ENCODE assay signal across 21 cellular contexts in the genomic region with DNA sequence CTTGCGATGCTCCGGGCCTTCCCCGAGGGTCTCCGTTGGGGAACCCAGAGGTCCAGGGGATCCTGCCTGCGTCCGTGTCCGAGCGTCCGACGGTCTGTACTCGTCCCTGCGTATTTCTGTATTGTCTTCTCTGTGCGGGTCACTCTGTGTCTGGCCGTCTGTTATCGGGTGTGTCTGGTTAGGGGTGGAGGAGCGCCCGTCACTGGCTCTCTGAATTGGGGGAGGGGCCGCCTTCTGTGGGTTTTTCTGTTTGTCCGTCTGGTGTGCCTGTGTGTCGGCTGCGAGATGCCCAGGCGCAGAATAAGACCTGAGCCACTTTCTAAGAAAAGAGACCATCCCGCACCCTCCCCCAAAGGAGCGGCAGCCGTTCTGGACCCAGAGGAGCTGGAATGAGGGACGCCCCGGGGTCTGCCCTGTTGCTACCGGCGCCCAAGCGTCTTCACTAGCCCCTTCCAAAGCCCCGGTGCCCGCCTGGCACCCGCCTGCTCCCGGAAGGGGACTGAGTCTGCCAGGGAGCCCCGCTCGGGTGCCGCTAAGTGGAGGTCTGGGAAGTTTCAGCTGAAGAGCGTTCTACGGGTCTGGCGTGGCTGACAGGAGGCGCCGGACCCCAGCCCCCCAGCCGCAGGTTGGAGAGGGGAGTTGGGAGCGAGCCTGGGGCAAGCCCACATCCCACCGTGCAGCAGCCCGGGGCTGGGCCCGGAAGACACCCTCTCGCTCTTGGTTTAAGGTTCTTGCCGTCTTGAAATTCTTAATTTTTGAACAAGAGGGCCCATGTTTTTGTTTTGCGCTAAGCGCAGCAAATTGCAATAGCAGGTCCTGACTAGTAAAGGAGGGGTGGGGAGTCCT. TPM values are rescaled to one million over a fixed set of nuclear protein-coding genes. Genes with fewer than 3 reads are reported as not detected.
DNase-seq lines count a peak whose midpoint lies in the region; ATAC-seq, FAIRE-seq and TF ChIP-seq lines count a peak whose summit lies in the region.
"Had no signal": no experiment of that assay in that cellular context is flagged by ENCODE, and none has a peak within 500 bp of the region (broad histone marks: within the 10 kb centered on the region; RNA-seq: fewer than 3 reads in every experiment).

No MANE protein-coding gene starts in this region.

- peaks cover 43% of the 10 kb centered on the region for H3K27me3 ChIP-seq in SK-N-SH (ENCODE audit: insufficient read depth)
- H3K27me3 ChIP-seq in HUES6 (ENCODE audit: control insufficient read depth, insufficient read depth, low read length): peaks cover 85% of the 10 kb centered on the region
- H3K27me3 ChIP-seq in endothelial cell of umbilical vein (ENCODE audit: control insufficient read depth in 2 of 2, insufficient read depth in 2 of 2, low read length in 2 of 2): peaks cover 32 to 43% of the 10 kb centered on the region in 2 experiments
- peaks cover 47% of the 10 kb centered on the region for H3K27me3 ChIP-seq in neuron (ENCODE audit: insufficient read depth, low read length)
- peaks cover 6 to 24% of the 10 kb centered on the region in 2 donors for H3K27me3 ChIP-seq in small intestine (ENCODE audit: control insufficient read depth in 2 of 2, insufficient read depth in 2 of 2, low read length in 2 of 2)
- H3K27me3 ChIP-seq: BLaER1 had no signal

- H3K9me3 ChIP-seq in SK-N-SH (no peaks in the 10 kb centered on the region), HUES6 (ENCODE audit: control insufficient read depth, insufficient read depth, low read depth, low read length) (no peaks in the 10 kb centered on the region), endothelial cell of umbilical vein (replicated peaks; ENCODE audit: control insufficient read depth, insufficient read depth, low read length) (no peaks in the 10 kb centered on the region), neuron (ENCODE audit: low read length) (no peaks in the 10 kb centered on the region), small intestine (ENCODE audit: control insufficient read depth, low read depth) (no peaks in the 10 kb centered on the region)

- CTCF ChIA-PET in SK-N-SH (lab: Yijun Ruan, JAX) (no interaction called here), endothelial cell of umbilical vein (lab: Charles Lee) (no interaction called here)

- no peak for FAIRE-seq in endothelial cell of umbilical vein (lab: Jason Lieb, UNC)
- no peak for FAIRE-seq in small intestine (lab: Jason Lieb, UNC)

- TF ChIP-seq RAD21 in SK-N-SH (IDR thresholded peaks at IDR 0.05; ENCODE audit: low read length): no peak

- H4K20me1 ChIP-seq in SK-N-SH (ENCODE audit: insufficient read depth) (no peaks in the 10 kb centered on the region), endothelial cell of umbilical vein (replicated peaks; ENCODE audit: control insufficient read depth, extremely low read depth, insufficient read depth, low read length) (no peaks in the 10 kb centered on the region)
- H4K20me1 ChIP-seq: BLaER1 had no signal

- 2% methylated on average over 13 of the region's 51 CpGs for WGBS in SK-N-SH (ENCODE audit: low lambda C conversion rate)
- WGBS in small intestine, 3 donors: 12 to 18% (median 16%) methylated on average over 44 to 51 of the region's 51 CpGs

- H3K36me3 ChIP-seq in SK-N-SH (replicated peaks in 1 of 2; ENCODE audit: control insufficient read depth in 1 of 2, insufficient read depth in 2 of 2, low read length in 1 of 2) (no peaks in the 10 kb centered on the region), HUES6 (ENCODE audit: control insufficient read depth, insufficient read depth, low read length) (no peaks in the 10 kb centered on the region), endothelial cell of umbilical vein (ENCODE audit: control insufficient read depth in 2 of 2, extremely low read depth in 1 of 2, insufficient read depth in 2 of 2, low read length in 2 of 2) (no peaks in the 10 kb centered on the region), neuron (ENCODE audit: insufficient read depth, low read length) (no peaks in the 10 kb centered on the region), small intestine (ENCODE audit: control insufficient read depth in 2 of 2, insufficient read depth in 2 of 2, low read length in 2 of 2) (no peaks in the 10 kb centered on the region)
- H3K36me3 ChIP-seq: BLaER1 had no signal

- BruUV-seq in endothelial cell of umbilical vein (replicated peaks; lab: Mats Ljungman, UMichigan): no TSS peak

- H3K9me1 ChIP-seq in endothelial cell of umbilical vein (replicated peaks; ENCODE audit: control insufficient read depth, extremely low read depth, insufficient read depth, low read length): no peaks in the 10 kb centered on the region

- H3K4me1 ChIP-seq in SK-N-SH (ENCODE audit: control insufficient read depth in 1 of 2, insufficient read depth in 2 of 2, low read depth in 1 of 2, low read length in 1 of 2): no peaks in the 10 kb centered on the region
- H3K4me1 ChIP-seq in HUES6 (ENCODE audit: control insufficient read depth, insufficient read depth, low read length): no peaks in the 10 kb centered on the region
- H3K4me1 ChIP-seq in endothelial cell of umbilical vein (ENCODE audit: control insufficient read depth, extremely low read depth, insufficient read depth, low read length): no peaks in the 10 kb centered on the region
- no peaks in the 10 kb centered on the region for H3K4me1 ChIP-seq in neuron (ENCODE audit: insufficient read depth, low read length)
- no peaks in the 10 kb centered on the region for H3K4me1 ChIP-seq in small intestine (ENCODE audit: control insufficient read depth in 2 of 2, insufficient read depth in 1 of 2, low read depth in 1 of 2, low read length in 1 of 2)
- H3K4me1 ChIP-seq: BLaER1 had no signal

- DNase-seq in SK-N-SH (peak; percentile 61), endothelial cell of umbilical vein (ENCODE audit: low read depth, low spot score) (no peak), small intestine (no peak), globus pallidus (ENCODE audit: low spot score) (no peak)
- DNase-seq: DMS 273 treated with DMSO at 0.1 percent for 48 hours, Kasumi-1, NCI-H1417, NCI-H1930, NCI-H2171 treated with DMSO at 0.1 percent for 48 hours, NCI-H82 had no signal

- H3K27ac ChIP-seq in SK-N-SH (ENCODE audit: low read depth in 2 of 2, low read length in 1 of 2) (no peak overlapping the region), HUES6 (ENCODE audit: low read depth, low read length) (no peak overlapping the region), endothelial cell of umbilical vein (ENCODE audit: insufficient read depth, low read depth, low read length) (no peak overlapping the region), small intestine (ENCODE audit: low read depth in 1 of 2, low read length in 1 of 2) (no peak overlapping the region)
- H3K27ac ChIP-seq: 22Rv1, BLaER1 had no signal

- H3K4me2 ChIP-seq in SK-N-SH (peak overlapping the region; percentile 7; the same call in 1 of the 2 replicates), endothelial cell of umbilical vein (ENCODE audit: insufficient read depth, low read length) (no peak overlapping the region)
- H3K4me2 ChIP-seq: BLaER1 had no signal

- intact Hi-C loops in endothelial cell of umbilical vein (cut with micrococcal nuclease): no loop called here

- no peaks in the 10 kb centered on the region for H3K79me2 ChIP-seq in SK-N-SH (ENCODE audit: insufficient read depth)
- no peaks in the 10 kb centered on the region for H3K79me2 ChIP-seq in endothelial cell of umbilical vein (ENCODE audit: control insufficient read depth, insufficient read depth, low read length)

- no peak for TF ChIP-seq EP300 in SK-N-SH (IDR thresholded peaks at IDR 0.05; ENCODE audit: borderline replicate concordance in 1 of 2, low read depth in 1 of 2, low read length in 1 of 2)

- H3K4me3 ChIP-seq in SK-N-SH (ENCODE audit: low read depth in 2 of 2, low read length in 1 of 2): no peak overlapping the region
- peak overlapping the region; percentile 47 for H3K4me3 ChIP-seq in HUES6 (ENCODE audit: low read depth, low read length)
- no peak overlapping the region for H3K4me3 ChIP-seq in endothelial cell of umbilical vein (replicated peaks in 1 of 3; ENCODE audit: insufficient read depth in 1 of 3, low read depth in 1 of 3, low read length in 3 of 3)
- H3K4me3 ChIP-seq in neuron (ENCODE audit: low read length): no peak overlapping the region
- H3K4me3 ChIP-seq in small intestine (ENCODE audit: low read depth in 1 of 2, low read length in 2 of 2): no peak overlapping the region
- H3K4me3 ChIP-seq: BLaER1 had no signal

- no peaks in the 10 kb centered on the region for H3K9me2 ChIP-seq in SK-N-SH

- no peak overlapping the region for H2AFZ ChIP-seq in SK-N-SH (ENCODE audit: low read depth)
- no peak overlapping the region for H2AFZ ChIP-seq in endothelial cell of umbilical vein (ENCODE audit: low read depth, low read length)
- H2AFZ ChIP-seq in neuron (ENCODE audit: low read depth, low read length): peak overlapping the region; percentile 36

- no peaks in the 10 kb centered on the region for H3F3A ChIP-seq in SK-N-SH (replicated peaks; ENCODE audit: insufficient read depth)

- dilution Hi-C loops in endothelial cell of umbilical vein (cut with MboI; ENCODE audit: extremely low pct_ligation_motif_present, low sequenced_read_pairs): no loop called here

- TF ChIP-seq POLR2A in endothelial cell of umbilical vein (IDR thresholded peaks at IDR 0.05; ENCODE audit: low read depth, low read length): no peak

- TF ChIP-seq CTCF in SK-N-SH (IDR thresholded peaks at IDR 0.05): no peak
- TF ChIP-seq CTCF in endothelial cell of umbilical vein (IDR thresholded peaks at IDR 0.05; ENCODE audit: extremely low read depth in 1 of 2, insufficient read depth in 1 of 2, low read depth in 1 of 2, low read length in 2 of 2): no peak

- POLR2A ChIA-PET in SK-N-SH (lab: Yijun Ruan, JAX): no interaction called here
- POLR2A ChIA-PET in endothelial cell of umbilical vein (lab: Charles Lee): no interaction called here

- H3K9ac ChIP-seq in SK-N-SH: no peak overlapping the region
- no peak overlapping the region for H3K9ac ChIP-seq in HUES6 (ENCODE audit: low read length)
- H3K9ac ChIP-seq in endothelial cell of umbilical vein (replicated peaks; ENCODE audit: extremely low read depth, insufficient read depth, low read length): no peak overlapping the region
- H3K9ac ChIP-seq: BLaER1 had no signal

- ATAC-seq in SK-N-SH treated with all-trans-retinoic acid at 6 μM for 48 hours (no peak), GM21786 (IDR thresholded peaks at IDR 0.05; ENCODE audit: unreplicated experiment) (no peak)
- ATAC-seq: Panc1, Right ventricle myocardium inferior had no signal

RNA-seq across cellular contexts. Expression of a gene that starts 1.0 kb away (rescaled TPM):
- polyA plus RNA-seq in SK-N-SH (2012; rRNA removed) (not detected in 2 replicates), endothelial cell of umbilical vein (not detected in 2 replicates), small intestine (not detected)
- polyA plus RNA-seq in SK-N-SH (2012; cell fraction: cytosol; rRNA removed): not detected in 2 replicates
- polyA plus RNA-seq in SK-N-SH (2012; cell fraction: nucleus; rRNA removed): not detected in 2 replicates
- not detected in 2 replicates for total RNA-seq in endothelial cell of umbilical vein
- polyA plus RNA-seq in endothelial cell of umbilical vein (2011; cell fraction: cytosol; rRNA removed): not detected in 2 replicates
- not detected in 2 replicates for polyA plus RNA-seq in endothelial cell of umbilical vein (2011; cell fraction: nucleus; rRNA removed)
- polyA plus RNA-seq in endothelial cell of umbilical vein (2012): not detected in 2 replicates
- polyA minus RNA-seq in endothelial cell of umbilical vein: not detected in 2 replicates
- not detected for polyA minus RNA-seq in endothelial cell of umbilical vein (2011; cell fraction: cytosol; rRNA and poly(A)+ RNA removed)
- polyA minus RNA-seq in endothelial cell of umbilical vein (2011; cell fraction: nucleus; rRNA and poly(A)+ RNA removed): not detected in 2 replicates
- total RNA-seq: Daoy, H4, NCI-H460, Right ventricle myocardium inferior had no signal

RNA-seq across cellular contexts. Expression of a gene that starts 20.3 kb away (rescaled TPM):
- polyA plus RNA-seq in SK-N-SH (2012; rRNA removed) (33.7 and 44.5 TPM in 2 replicates), endothelial cell of umbilical vein (21.2 and 23.8 TPM in 2 replicates), small intestine (10 to 100 TPM; 15.7 to 24.0 (median 21.6) TPM)
- 49.8 and 57.9 TPM in 2 replicates for polyA plus RNA-seq in SK-N-SH (2012; cell fraction: cytosol; rRNA removed)
- 8.0 and 16.6 TPM in 2 replicates for polyA plus RNA-seq in SK-N-SH (2012; cell fraction: nucleus; rRNA removed)
- total RNA-seq in endothelial cell of umbilical vein: 11.5 and 13.2 TPM in 2 replicates
- polyA plus RNA-seq in endothelial cell of umbilical vein (2011; cell fraction: cytosol; rRNA removed): 15.4 and 17.6 TPM in 2 replicates
- polyA plus RNA-seq in endothelial cell of umbilical vein (2011; cell fraction: nucleus; rRNA removed): 8.2 and 10.3 TPM in 2 replicates
- polyA plus RNA-seq in endothelial cell of umbilical vein (2012): 10.3 and 10.7 TPM in 2 replicates
- polyA minus RNA-seq in endothelial cell of umbilical vein: 16.0 and 17.6 TPM in 2 replicates
- 4.8 TPM for polyA minus RNA-seq in endothelial cell of umbilical vein (2011; cell fraction: cytosol; rRNA and poly(A)+ RNA removed)
- polyA minus RNA-seq in endothelial cell of umbilical vein (2011; cell fraction: nucleus; rRNA and poly(A)+ RNA removed): 3.2 and 3.4 TPM in 2 replicates
